In genomic region chrX:130253916-130254315, GRCh38 we compare ENCODE assay signal across 24 cellular contexts.
"Had no signal": no experiment of that assay in that cellular context is flagged by ENCODE, and none has a peak within 500 bp of the region (broad histone marks: within the 10 kb centered on the region; RNA-seq: fewer than 3 reads in every experiment).

No MANE protein-coding gene starts in this region.

- H3K4me1 Mint-ChIP-seq: neural progenitor cell had no signal

- FAIRE-seq: frontal cortex, small intestine had no signal

- ATAC-seq: activated T-cell treated with anti-CD3 and anti-CD28 coated beads, Interleukin-2, amount 50 U/mL, for 4 hours; left lung; naive thymus-derived CD4-positive, alpha-beta T cell; sciatic nerve; stimulated activated effector memory CD8-positive, alpha-beta T cell treated with anti-CD3 and anti-CD28 coated beads, Interleukin-12 subunit alpha, Interleukin-12 subunit beta, amount 100 ng/mL, for 72 hours; stimulated activated naive CD8-positive, alpha-beta T cell treated with anti-CD3 and anti-CD28 coated beads, Interleukin-15, amount 100 ng/mL, for 72 hours; WTC11 had no signal

- H3K27me3 Mint-ChIP-seq: activated naive CD8-positive, alpha-beta T cell treated with anti-CD3 and anti-CD28 coated beads, Interleukin-2, amount 10 ng/mL, durations not matched to agents 7 days and 5 days; naive thymus-derived CD4-positive, alpha-beta T cell; stimulated activated naive CD8-positive, alpha-beta T cell treated with anti-CD3 and anti-CD28 coated beads, Interleukin-15, amount 100 ng/mL, for 72 hours had no signal

- H3K4me3 Mint-ChIP-seq: activated naive CD8-positive, alpha-beta T cell treated with anti-CD3 and anti-CD28 coated beads, Interleukin-2, amount 10 ng/mL, durations not matched to agents 7 days and 5 days; activated T-cell treated with anti-CD3 and anti-CD28 coated beads, Interleukin-2, amount 50 U/mL, for 4 hours; naive thymus-derived CD4-positive, alpha-beta T cell; neural progenitor cell; stimulated activated effector memory CD8-positive, alpha-beta T cell treated with anti-CD3 and anti-CD28 coated beads, Interleukin-12 subunit alpha, Interleukin-12 subunit beta, amount 100 ng/mL, for 72 hours; stimulated activated naive CD8-positive, alpha-beta T cell treated with anti-CD3 and anti-CD28 coated beads, Interleukin-15, amount 100 ng/mL, for 72 hours; WTC11 had no signal

- H3K27me3 ChIP-seq: esophagus muscularis mucosa, hepatocyte, left lung, neural progenitor cell, tibial artery had no signal

- H3K27ac ChIP-seq: coronary artery, esophagus muscularis mucosa, hepatocyte, left lung, neural progenitor cell, tibial artery had no signal

- H3K9me3 ChIP-seq: left lung, tibial artery had no signal

- H3K9me3 Mint-ChIP-seq: activated naive CD8-positive, alpha-beta T cell treated with anti-CD3 and anti-CD28 coated beads, Interleukin-2, amount 10 ng/mL, durations not matched to agents 7 days and 5 days; activated T-cell treated with anti-CD3 and anti-CD28 coated beads, Interleukin-2, amount 50 U/mL, for 4 hours; stimulated activated effector memory CD8-positive, alpha-beta T cell treated with anti-CD3 and anti-CD28 coated beads, Interleukin-12 subunit alpha, Interleukin-12 subunit beta, amount 100 ng/mL, for 72 hours; stimulated activated naive CD8-positive, alpha-beta T cell treated with anti-CD3 and anti-CD28 coated beads, Interleukin-15, amount 100 ng/mL, for 72 hours; WTC11 had no signal

- H3K4me1 ChIP-seq: esophagus muscularis mucosa, left lung, neural progenitor cell, tibial artery had no signal

- H3K27ac Mint-ChIP-seq: activated naive CD8-positive, alpha-beta T cell treated with anti-CD3 and anti-CD28 coated beads, Interleukin-2, amount 10 ng/mL, durations not matched to agents 7 days and 5 days; neural progenitor cell; stimulated activated effector memory CD8-positive, alpha-beta T cell treated with anti-CD3 and anti-CD28 coated beads, Interleukin-12 subunit alpha, Interleukin-12 subunit beta, amount 100 ng/mL, for 72 hours; stimulated activated naive CD8-positive, alpha-beta T cell treated with anti-CD3 and anti-CD28 coated beads, Interleukin-15, amount 100 ng/mL, for 72 hours; WTC11 had no signal

- H3K4me3 ChIP-seq: coronary artery, esophagus muscularis mucosa, hepatocyte, left lung, lung, neural progenitor cell, tibial artery had no signal

- DNase-seq: activated CD4-positive, alpha-beta T cell treated with anti-CD3 and anti-CD28 coated beads, Interleukin-2, amount 50 U/mL, for 48 hours; activated CD8-positive, alpha-beta memory T cell treated with anti-CD3 and anti-CD28 coated beads, Interleukin-2, amount 50 U/mL, for 48 hours; activated naive CD4-positive, alpha-beta T cell treated with Interleukin-2 at 50 U/mL for 16 hours; activated naive CD8-positive, alpha-beta T cell treated with anti-CD3 and anti-CD28 coated beads, Interleukin-2, amount 10 ng/mL, durations not matched to agents 7 days and 5 days; activated T-cell treated with anti-CD3 and anti-CD28 coated beads, Interleukin-2, amount 50 U/mL, for 4 hours; amniotic stem cell; cerebellar nuclear complex; glutamatergic neuron; kidney glomerular epithelial cell; left lung; naive thymus-derived CD4-positive, alpha-beta T cell; small intestine; stimulated activated CD4-positive, alpha-beta T cell treated with anti-CD3 and anti-CD28 coated beads, Interleukin-2, amount 100 ng/mL, for 24 hours; stimulated activated naive CD8-positive, alpha-beta T cell treated with anti-CD3 and anti-CD28 coated beads, Interleukin-15, amount 100 ng/mL, for 72 hours; tibial artery had no signal

- H3K36me3 ChIP-seq: left lung had no signal
